8 cellular contexts compared by ENCODE assay signal in the genomic region with DNA sequence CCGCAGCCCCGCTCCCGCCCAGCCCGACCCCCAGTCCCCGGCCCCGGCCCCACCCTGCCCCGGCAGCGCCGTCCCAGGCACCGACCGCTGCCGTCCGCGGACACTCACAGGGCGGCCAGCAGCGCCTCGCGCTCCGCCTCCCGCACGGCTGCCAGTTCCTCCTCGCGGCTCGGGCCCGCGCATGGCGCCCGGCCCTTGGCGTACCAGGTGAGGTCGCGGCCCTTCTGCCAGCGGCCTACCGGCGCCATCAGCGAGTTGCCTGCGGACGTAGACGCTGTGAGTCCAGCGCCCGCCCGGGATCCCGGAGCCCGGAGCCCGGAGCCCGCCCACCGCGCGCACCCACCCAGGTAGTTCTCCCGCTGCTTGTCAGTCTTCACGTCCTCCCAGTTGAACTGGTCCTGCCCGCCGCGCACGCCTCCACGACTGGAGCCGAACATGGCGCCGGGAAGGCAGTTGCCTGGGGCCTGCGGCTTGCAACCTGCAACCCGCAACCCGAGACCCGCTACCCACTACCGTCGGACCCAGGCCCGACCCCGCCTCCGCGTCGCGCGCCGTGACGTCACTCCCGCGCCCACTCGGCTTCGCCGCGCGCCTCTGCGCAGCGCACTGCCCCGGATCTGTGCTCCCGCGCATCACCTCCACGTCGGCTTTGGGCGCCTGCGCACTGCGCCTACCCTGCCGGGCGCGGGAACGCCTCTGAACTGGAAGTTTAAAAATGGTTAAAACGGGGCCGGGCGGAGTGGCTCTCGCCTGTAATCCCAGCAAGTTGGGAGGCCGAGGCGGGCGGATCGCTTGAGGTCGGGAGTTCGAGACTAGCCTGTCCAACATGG. TPM values are rescaled to one million over a fixed set of nuclear protein-coding genes. Genes with fewer than 3 reads are reported as not detected.
A peak's percentile ranks its signal among the peaks of the same experiment; 100 is the strongest.
DNase-seq lines count a peak whose midpoint lies in the region; ATAC-seq and FAIRE-seq lines count a peak whose summit lies in the region.

A gene (minus strand): TSS at position 535 of the 830 bp plus-strand sequence. CDS start 98 bp downstream, at position 437.

- H3K4me3 ChIP-seq in effector memory CD4-positive, alpha-beta T cell (ENCODE audit: insufficient read depth, low read depth, low read length, poor library complexity, severe bottlenecking) = peak within 1 kb of the TSS; percentile 95

- ATAC-seq in GM21381 (IDR thresholded peaks at IDR 0.05; ENCODE audit: unreplicated experiment) = peak; percentile 69

- peaks cover 46% of the 10 kb centered on the region for H3K36me3 ChIP-seq in effector memory CD4-positive, alpha-beta T cell (ENCODE audit: control insufficient read depth, insufficient read depth, low read length)

- peak; percentile 99 for FAIRE-seq in HTR-8/SVneo (lab: Jason Lieb, UNC)

- H3K27me3 ChIP-seq in effector memory CD4-positive, alpha-beta T cell (replicated peaks; ENCODE audit: control insufficient read depth, insufficient read depth, low read length, poor library complexity, severe bottlenecking) = no peaks in the 10 kb centered on the region

- CTCF ChIA-PET in activated CD8-positive, alpha-beta memory T cell treated with anti-CD3 and anti-CD28 coated beads for 36 hours (lab: Charles Lee) = interaction anchor here (1.0 kb wide), 1 partner anchor 21 kb away, joined by 3 read pairs; no protein-coding TSS in a partner anchor

- H3K9me3 ChIP-seq in effector memory CD4-positive, alpha-beta T cell (ENCODE audit: control insufficient read depth, low read length) = no peaks in the 10 kb centered on the region

- POLR2A ChIA-PET in activated CD8-positive, alpha-beta memory T cell treated with anti-CD3 and anti-CD28 coated beads for 36 hours (lab: Charles Lee) = interaction anchor here (1.5 kb wide), 1 partner anchor 21 kb away, joined by 3 read pairs; a partner anchor contains a TSS

- peak; percentile 94 for DNase-seq in COR-L47 (lab: John Stamatoyannopoulos, UW)
- peak; percentile 98 for DNase-seq in HTR-8/SVneo (ENCODE audit: insufficient read length, low spot score)
- DNase-seq in NOMO-1 treated with DMSO at 0.1 percent for 48 hours (lab: John Stamatoyannopoulos, UW; ENCODE audit: unreplicated experiment) = peak; percentile 91
- peak; percentile 88 to 92 (median 88) for DNase-seq in effector memory CD4-positive, alpha-beta T cell
- DNase-seq in medulla oblongata (ENCODE audit: extremely low spot score) = peak; percentile 92
- DNase-seq in stimulated activated CD8-positive, alpha-beta memory T cell treated with anti-CD3 and anti-CD28 coated beads, Interleukin-12 subunit alpha, Interleukin-12 subunit beta, amount 100 ng/mL, for 1 hour (ENCODE audit: low read depth) = peak; percentile 91

- H3K4me1 ChIP-seq in effector memory CD4-positive, alpha-beta T cell (ENCODE audit: control insufficient read depth, insufficient read depth, low read length, poor library complexity, severe bottlenecking) = peaks cover 9% of the 10 kb centered on the region

- H3K27ac ChIP-seq in effector memory CD4-positive, alpha-beta T cell (ENCODE audit: insufficient read depth, low read length, poor library complexity, severe bottlenecking) = peak within 1 kb of the TSS; percentile 91

RNA-seq across cellular contexts. Expression of the gene that starts here (rescaled TPM):
- total RNA-seq in activated CD8-positive, alpha-beta memory T cell treated with anti-CD3 and anti-CD28 coated beads for 36 hours = 10 to 100 TPM; 25.7 to 27.6 TPM

Comparison
In these comparisons a context has a peak if more than half of its experiments do, and no peak if none do; other contexts are left out.
1. Peak in every context shown above with its lines: DNase-seq, ATAC-seq, H3K4me3 ChIP-seq and H3K27ac ChIP-seq.